In genomic region chr2:175227382-175227781, GRCh38 we compare ENCODE assay signal across 14 cellular contexts. TPM values are rescaled to one million over a fixed set of nuclear protein-coding genes. Genes with fewer than 3 reads are reported as not detected.
A peak's percentile ranks its signal among the peaks of the same experiment; 100 is the strongest.
DNase-seq lines count a peak whose midpoint lies in the region; ATAC-seq and TF ChIP-seq lines count a peak whose summit lies in the region.
"Had no signal": no experiment of that assay in that cellular context is flagged by ENCODE, and none has a peak within 500 bp of the region (broad histone marks: within the 10 kb centered on the region; RNA-seq: fewer than 3 reads in every experiment).

No MANE protein-coding gene starts in this region.

- POLR2A ChIA-PET in WTC11 (lab: Charles Lee), result no interaction called here

- no peaks in the 10 kb centered on the region for H3K36me3 Mint-ChIP-seq in activated T-cell treated with anti-CD3 and anti-CD28 coated beads, Interleukin-2, amount 50 U/mL, for 4 hours (ENCODE audit: insufficient read depth)
- H3K36me3 Mint-ChIP-seq in activated T-helper 2 cell treated with anti-CD3 and anti-CD28 coated beads, Interferon-gamma antibody, Interleukin-2, Interleukin-4, amounts not matched to agents 10 μg/mL and 5 μg/mL and 100 μg/mL, durations not matched to agents 14 hours and 24 hours and 36 hours (ENCODE audit: low read depth), result peaks cover 16% of the 10 kb centered on the region
- no peaks in the 10 kb centered on the region for H3K36me3 Mint-ChIP-seq in stimulated activated effector memory CD8-positive, alpha-beta T cell treated with anti-CD3 and anti-CD28 coated beads, Interleukin-12 subunit alpha, Interleukin-12 subunit beta, amount 100 ng/mL, for 72 hours
- no peaks in the 10 kb centered on the region for H3K36me3 Mint-ChIP-seq in WTC11

- H3K4me3 Mint-ChIP-seq in activated T-cell treated with anti-CD3 and anti-CD28 coated beads, Interleukin-2, amount 50 U/mL, for 4 hours, result no peak overlapping the region
- H3K4me3 Mint-ChIP-seq in activated T-helper 2 cell treated with anti-CD3 and anti-CD28 coated beads, Interferon-gamma antibody, Interleukin-2, Interleukin-4, amounts not matched to agents 10 μg/mL and 5 μg/mL and 100 μg/mL, durations not matched to agents 14 hours and 24 hours and 36 hours (ENCODE audit: low read depth), result no peak overlapping the region
- H3K4me3 Mint-ChIP-seq in stimulated activated effector memory CD8-positive, alpha-beta T cell treated with anti-CD3 and anti-CD28 coated beads, Interleukin-12 subunit alpha, Interleukin-12 subunit beta, amount 100 ng/mL, for 72 hours, result no peak overlapping the region
- H3K4me3 Mint-ChIP-seq in WTC11, result no peak overlapping the region
- H3K4me3 Mint-ChIP-seq: GM23338 had no signal

- peak overlapping the region; percentile 74 for H3K27ac Mint-ChIP-seq in activated T-helper 2 cell treated with anti-CD3 and anti-CD28 coated beads, Interferon-gamma antibody, Interleukin-2, Interleukin-4, amounts not matched to agents 10 μg/mL and 5 μg/mL and 100 μg/mL, durations not matched to agents 14 hours and 24 hours and 36 hours
- peak overlapping the region; percentile 35 for H3K27ac Mint-ChIP-seq in stimulated activated effector memory CD8-positive, alpha-beta T cell treated with anti-CD3 and anti-CD28 coated beads, Interleukin-12 subunit alpha, Interleukin-12 subunit beta, amount 100 ng/mL, for 72 hours
- no peak overlapping the region for H3K27ac Mint-ChIP-seq in WTC11
- H3K27ac Mint-ChIP-seq: GM23338 had no signal

- ATAC-seq in activated T-cell treated with anti-CD3 and anti-CD28 coated beads, Interleukin-2, amount 50 U/mL, for 4 hours, result peak; percentile 77 to 90
- peak; percentile 99 for ATAC-seq in stimulated activated effector memory CD8-positive, alpha-beta T cell treated with anti-CD3 and anti-CD28 coated beads, Interleukin-12 subunit alpha, Interleukin-12 subunit beta, amount 100 ng/mL, for 72 hours
- ATAC-seq in WTC11, result no peak
- ATAC-seq: GM23338, HCT116 had no signal

- no peak for DNase-seq in activated T-cell treated with anti-CD3 and anti-CD28 coated beads, Interleukin-2, amount 50 U/mL, for 4 hours
- DNase-seq in activated T-cell treated with anti-CD3 and anti-CD28 coated beads, Interleukin-2, amount 50 U/mL, for 48 hours, result no peak
- DNase-seq in HT1080 (ENCODE audit: low read depth) (peak; percentile 7), WTC11 (ENCODE audit: low spot score) (no peak), cerebellum (ENCODE audit: low spot score) (no peak)
- no peak for DNase-seq in activated T-helper 2 cell treated with anti-CD3 and anti-CD28 coated beads, Interferon-gamma antibody, Interleukin-2, Interleukin-4, amounts not matched to agents 10 μg/mL and 5 μg/mL and 100 μg/mL, durations not matched to agents 14 hours and 24 hours and 36 hours (ENCODE audit: low spot score)
- no peak for DNase-seq in stimulated activated effector memory CD8-positive, alpha-beta T cell treated with anti-CD3 and anti-CD28 coated beads, Interleukin-12 subunit alpha, Interleukin-12 subunit beta, amount 100 ng/mL, for 72 hours (ENCODE audit: low spot score in 2 of 2)
- DNase-seq in effector CD8-positive, alpha-beta T cell (lab: John Stamatoyannopoulos, UW), result no peak
- DNase-seq: DMS 273 treated with DMSO at 0.1 percent for 48 hours, NCI-H146, NCI-H2081, NCI-H510A treated with DMSO at 0.1 percent for 48 hours had no signal

- CTCF ChIA-PET in WTC11 (lab: Charles Lee), result no interaction called here

- no peaks in the 10 kb centered on the region for H3K4me1 Mint-ChIP-seq in activated T-cell treated with anti-CD3 and anti-CD28 coated beads, Interleukin-2, amount 50 U/mL, for 4 hours (ENCODE audit: low read depth)
- H3K4me1 Mint-ChIP-seq in activated T-helper 2 cell treated with anti-CD3 and anti-CD28 coated beads, Interferon-gamma antibody, Interleukin-2, Interleukin-4, amounts not matched to agents 10 μg/mL and 5 μg/mL and 100 μg/mL, durations not matched to agents 14 hours and 24 hours and 36 hours (ENCODE audit: low read depth), result peaks cover 28% of the 10 kb centered on the region
- H3K4me1 Mint-ChIP-seq in stimulated activated effector memory CD8-positive, alpha-beta T cell treated with anti-CD3 and anti-CD28 coated beads, Interleukin-12 subunit alpha, Interleukin-12 subunit beta, amount 100 ng/mL, for 72 hours, result peaks cover 31% of the 10 kb centered on the region
- no peaks in the 10 kb centered on the region for H3K4me1 Mint-ChIP-seq in WTC11
- H3K4me1 Mint-ChIP-seq: GM23338 had no signal

- no peaks in the 10 kb centered on the region for H3K9me3 Mint-ChIP-seq in activated T-cell treated with anti-CD3 and anti-CD28 coated beads, Interleukin-2, amount 50 U/mL, for 4 hours
- H3K9me3 Mint-ChIP-seq in activated T-helper 2 cell treated with anti-CD3 and anti-CD28 coated beads, Interferon-gamma antibody, Interleukin-2, Interleukin-4, amounts not matched to agents 10 μg/mL and 5 μg/mL and 100 μg/mL, durations not matched to agents 14 hours and 24 hours and 36 hours, result peaks cover 15% of the 10 kb centered on the region
- no peaks in the 10 kb centered on the region for H3K9me3 Mint-ChIP-seq in stimulated activated effector memory CD8-positive, alpha-beta T cell treated with anti-CD3 and anti-CD28 coated beads, Interleukin-12 subunit alpha, Interleukin-12 subunit beta, amount 100 ng/mL, for 72 hours
- H3K9me3 Mint-ChIP-seq in WTC11, result no peaks in the 10 kb centered on the region
- H3K9me3 Mint-ChIP-seq: GM23338 had no signal

- H3K27me3 Mint-ChIP-seq in activated T-cell treated with anti-CD3 and anti-CD28 coated beads, Interleukin-2, amount 50 U/mL, for 4 hours (ENCODE audit: low read depth), result peaks cover 28% of the 10 kb centered on the region
- no peaks in the 10 kb centered on the region for H3K27me3 Mint-ChIP-seq in activated T-helper 2 cell treated with anti-CD3 and anti-CD28 coated beads, Interferon-gamma antibody, Interleukin-2, Interleukin-4, amounts not matched to agents 10 μg/mL and 5 μg/mL and 100 μg/mL, durations not matched to agents 14 hours and 24 hours and 36 hours (ENCODE audit: low read depth)
- H3K27me3 Mint-ChIP-seq in WTC11 (ENCODE audit: low read depth), result no peaks in the 10 kb centered on the region; the same call in 1 of the 2 replicates

- intact Hi-C loops in activated T-helper 2 cell treated with anti-CD3 and anti-CD28 coated beads, Interferon-gamma antibody, Interleukin-2, Interleukin-4, amounts not matched to agents 10 μg/mL and 5 μg/mL and 100 μg/mL, durations not matched to agents 14 hours and 24 hours and 36 hours (cut with micrococcal nuclease), result loop anchor here (1.0 kb wide), 2 partner anchors 46 to 73 kb away; partner anchors contain the start of gene ATP5MC3

- no peak for TF ChIP-seq CTCF in WTC11 (IDR thresholded peaks at IDR 0.05)

TF ChIP-seq in WTC11, 78 proteins besides CTCF, POLR2A, EP300 and RAD21 (continues in another document):
- TF ChIP-seq ATF1 (CRISPR knock-in tag; IDR thresholded peaks at IDR 0.05) (no peak), ZNF263 (CRISPR knock-in tag; IDR thresholded peaks at IDR 0.05; ENCODE audit: low read depth) (no peak), FOXP1 (CRISPR knock-in tag; IDR thresholded peaks at IDR 0.05; ENCODE audit: borderline replicate concordance) (no peak), PRRX2 (CRISPR knock-in tag; IDR thresholded peaks at IDR 0.05) (no peak), FOXK1 (CRISPR knock-in tag; IDR thresholded peaks at IDR 0.05) (no peak), E2F5 (CRISPR knock-in tag; IDR thresholded peaks at IDR 0.05) (no peak)

RNA-seq across cellular contexts. Expression of gene ATP5MC3, which starts 45.9 kb away (rescaled TPM):
- total RNA-seq in activated T-cell treated with anti-CD3 and anti-CD28 coated beads, Interleukin-2, amount 50 U/mL, for 4 hours, result 100 to 1,000 TPM; 348 to 407 (median 371) TPM
- 259 and 273 TPM in 2 replicates for total RNA-seq in HT1080 (2014; rRNA removed; shearing (Covaris generic))
- polyA plus RNA-seq in HT1080 (2015; cell fraction: cytosol; rRNA removed), result 354 and 419 TPM in 2 replicates
- 174 and 205 TPM in 2 replicates for polyA plus RNA-seq in HT1080 (2015; cell fraction: nucleus; rRNA removed)
- 417 and 424 TPM in 2 replicates for total RNA-seq in activated T-helper 2 cell treated with anti-CD3 and anti-CD28 coated beads, Interferon-gamma antibody, Interleukin-2, Interleukin-4, amounts not matched to agents 10 μg/mL and 5 μg/mL and 100 μg/mL, durations not matched to agents 14 hours and 24 hours and 36 hours
- total RNA-seq in WTC11 (2021) (332 to 370 TPM (median 341 TPM) in 3 replicates), cerebellum (55.3 TPM)

RNA-seq across cellular contexts. Expression of gene ATF2, which starts 59.4 kb away (rescaled TPM):
- 10 to 100 TPM; 34.1 to 41.4 (median 37.6) TPM for total RNA-seq in activated T-cell treated with anti-CD3 and anti-CD28 coated beads, Interleukin-2, amount 50 U/mL, for 4 hours
- 23.6 and 29.8 TPM in 2 replicates for total RNA-seq in HT1080 (2014; rRNA removed; shearing (Covaris generic))
- 29.2 and 35.9 TPM in 2 replicates for polyA plus RNA-seq in HT1080 (2015; cell fraction: cytosol; rRNA removed)
- polyA plus RNA-seq in HT1080 (2015; cell fraction: nucleus; rRNA removed), result 28.7 and 31.4 TPM in 2 replicates
- 64.0 and 65.9 TPM in 2 replicates for total RNA-seq in activated T-helper 2 cell treated with anti-CD3 and anti-CD28 coated beads, Interferon-gamma antibody, Interleukin-2, Interleukin-4, amounts not matched to agents 10 μg/mL and 5 μg/mL and 100 μg/mL, durations not matched to agents 14 hours and 24 hours and 36 hours
- total RNA-seq in WTC11 (2021) (39.9 to 42.5 TPM (median 42.0 TPM) in 3 replicates), cerebellum (119 TPM)
